28 cellular contexts compared by ENCODE assay signal in the genomic region with DNA sequence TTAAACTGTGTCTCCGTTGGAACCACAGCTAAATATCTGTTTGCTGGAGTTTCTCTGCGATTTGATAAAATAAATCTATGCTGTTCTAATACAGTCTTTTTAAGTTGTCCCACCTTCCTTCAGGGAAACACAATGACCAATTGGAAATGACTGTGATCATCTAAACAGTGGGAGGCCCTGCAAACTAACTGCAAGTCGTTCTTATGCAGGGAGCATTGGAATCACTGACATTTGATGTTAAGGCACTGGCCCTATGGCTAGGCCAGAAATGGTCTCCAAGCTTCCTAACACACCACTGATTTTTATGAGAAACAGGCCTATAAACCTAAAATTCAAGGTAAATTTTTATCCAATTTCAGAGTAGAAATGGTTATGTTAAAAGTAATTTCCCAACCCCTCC.
"Had no signal": no experiment of that assay in that cellular context is flagged by ENCODE, and none has a peak within 500 bp of the region (broad histone marks: within the 10 kb centered on the region; RNA-seq: fewer than 3 reads in every experiment).

No MANE protein-coding gene starts in this region.

- DNase-seq: activated CD4-positive, alpha-beta T cell treated with anti-CD3 and anti-CD28 coated beads, Interleukin-2, amount 10 ng/mL, durations not matched to agents 24 days and 14 days; activated CD4-positive, alpha-beta T cell treated with anti-CD3 and anti-CD28 coated beads, Interleukin-2, amount 50 U/mL, for 4 hours; activated CD8-positive, alpha-beta T cell treated with anti-CD3 and anti-CD28 coated beads for 36 hours; activated gamma-delta T cell treated with Interleukin-2 at 50 U/mL for 16 hours; activated naive CD4-positive, alpha-beta T cell treated with anti-CD3 and anti-CD28 coated beads for 36 hours; activated T-cell treated with anti-CD3 and anti-CD28 coated beads, Interleukin-2, amount 50 U/mL, for 24 hours; adrenal gland; caudate nucleus; Kasumi-1; KG1; MG63; NCI-H1048; NCI-H1105 treated with DMSO at 0.1 percent for 48 hours; NCI-H1436; NCI-H1694; NCI-H1930; NCI-H2081 treated with DMSO at 0.1 percent for 48 hours; NCI-H345; NCI-H524 treated with DMSO at 0.1 percent for 48 hours; Peyer's patch; RPMI8226; SHP77 treated with DMSO at 0.1 percent for 48 hours; T1000; WERI-Rb-1 had no signal

- H3K36me3 ChIP-seq: adrenal gland, MG63, Peyer's patch, SJSA1, WERI-Rb-1 had no signal

- H3K9me3 Mint-ChIP-seq: activated CD4-positive, alpha-beta T cell treated with anti-CD3 and anti-CD28 coated beads, Interleukin-2, amount 10 ng/mL, durations not matched to agents 24 days and 14 days; activated CD8-positive, alpha-beta T cell treated with anti-CD3 and anti-CD28 coated beads for 36 hours; activated naive CD4-positive, alpha-beta T cell treated with anti-CD3 and anti-CD28 coated beads for 36 hours; activated naive CD4-positive, alpha-beta T cell treated with anti-CD3 and anti-CD28 coated beads, Interleukin-2, amount 50 U/mL, for 72 hours; activated T-cell treated with anti-CD3 and anti-CD28 coated beads, Interleukin-2, amount 50 U/mL, for 24 hours; activated T-helper 2 cell treated with anti-CD3 and anti-CD28 coated beads, Interferon-gamma antibody, Interleukin-2, Interleukin-4, amounts not matched to agents 10 μg/mL and 5 μg/mL and 100 μg/mL, durations not matched to agents 14 hours and 24 hours and 36 hours; brain had no signal

- H3K4me1 Mint-ChIP-seq: activated CD4-positive, alpha-beta T cell treated with anti-CD3 and anti-CD28 coated beads, Interleukin-2, amount 10 ng/mL, durations not matched to agents 24 days and 14 days had no signal

- H3K27ac ChIP-seq: adrenal gland, Peyer's patch, SJSA1, WERI-Rb-1 had no signal

- H3K36me3 Mint-ChIP-seq: activated naive CD4-positive, alpha-beta T cell treated with anti-CD3 and anti-CD28 coated beads, Interleukin-2, amount 50 U/mL, for 72 hours; brain had no signal

- H3K4me1 ChIP-seq: adrenal gland, Peyer's patch had no signal

- H3K27ac Mint-ChIP-seq: activated CD4-positive, alpha-beta T cell treated with anti-CD3 and anti-CD28 coated beads, Interleukin-2, amount 10 ng/mL, durations not matched to agents 24 days and 14 days; activated CD8-positive, alpha-beta T cell treated with anti-CD3 and anti-CD28 coated beads for 36 hours; activated naive CD4-positive, alpha-beta T cell treated with anti-CD3 and anti-CD28 coated beads for 36 hours; activated naive CD4-positive, alpha-beta T cell treated with anti-CD3 and anti-CD28 coated beads, Interleukin-2, amount 50 U/mL, for 72 hours; activated T-cell treated with anti-CD3 and anti-CD28 coated beads, Interleukin-2, amount 50 U/mL, for 24 hours; activated T-helper 2 cell treated with anti-CD3 and anti-CD28 coated beads, Interferon-gamma antibody, Interleukin-2, Interleukin-4, amounts not matched to agents 10 μg/mL and 5 μg/mL and 100 μg/mL, durations not matched to agents 14 hours and 24 hours and 36 hours; brain had no signal

- H3K4me3 Mint-ChIP-seq: activated CD4-positive, alpha-beta T cell treated with anti-CD3 and anti-CD28 coated beads, Interleukin-2, amount 10 ng/mL, durations not matched to agents 24 days and 14 days; activated CD8-positive, alpha-beta T cell treated with anti-CD3 and anti-CD28 coated beads for 36 hours; activated naive CD4-positive, alpha-beta T cell treated with anti-CD3 and anti-CD28 coated beads for 36 hours; activated T-cell treated with anti-CD3 and anti-CD28 coated beads, Interleukin-2, amount 50 U/mL, for 24 hours; brain had no signal

- H3K9me3 ChIP-seq: adrenal gland, Peyer's patch, SJSA1 had no signal

- H3K4me3 ChIP-seq: adrenal gland, MG63, Peyer's patch, SJSA1 had no signal

- H3K27me3 Mint-ChIP-seq: brain had no signal

- H3K27me3 ChIP-seq: adrenal gland, MG63, Peyer's patch, SJSA1 had no signal

- ATAC-seq: activated CD8-positive, alpha-beta T cell treated with anti-CD3 and anti-CD28 coated beads for 36 hours; activated naive CD4-positive, alpha-beta T cell treated with anti-CD3 and anti-CD28 coated beads, Interleukin-2, amount 50 U/mL, for 72 hours had no signal
